8 cellular contexts compared by ENCODE assay signal in the genomic region with DNA sequence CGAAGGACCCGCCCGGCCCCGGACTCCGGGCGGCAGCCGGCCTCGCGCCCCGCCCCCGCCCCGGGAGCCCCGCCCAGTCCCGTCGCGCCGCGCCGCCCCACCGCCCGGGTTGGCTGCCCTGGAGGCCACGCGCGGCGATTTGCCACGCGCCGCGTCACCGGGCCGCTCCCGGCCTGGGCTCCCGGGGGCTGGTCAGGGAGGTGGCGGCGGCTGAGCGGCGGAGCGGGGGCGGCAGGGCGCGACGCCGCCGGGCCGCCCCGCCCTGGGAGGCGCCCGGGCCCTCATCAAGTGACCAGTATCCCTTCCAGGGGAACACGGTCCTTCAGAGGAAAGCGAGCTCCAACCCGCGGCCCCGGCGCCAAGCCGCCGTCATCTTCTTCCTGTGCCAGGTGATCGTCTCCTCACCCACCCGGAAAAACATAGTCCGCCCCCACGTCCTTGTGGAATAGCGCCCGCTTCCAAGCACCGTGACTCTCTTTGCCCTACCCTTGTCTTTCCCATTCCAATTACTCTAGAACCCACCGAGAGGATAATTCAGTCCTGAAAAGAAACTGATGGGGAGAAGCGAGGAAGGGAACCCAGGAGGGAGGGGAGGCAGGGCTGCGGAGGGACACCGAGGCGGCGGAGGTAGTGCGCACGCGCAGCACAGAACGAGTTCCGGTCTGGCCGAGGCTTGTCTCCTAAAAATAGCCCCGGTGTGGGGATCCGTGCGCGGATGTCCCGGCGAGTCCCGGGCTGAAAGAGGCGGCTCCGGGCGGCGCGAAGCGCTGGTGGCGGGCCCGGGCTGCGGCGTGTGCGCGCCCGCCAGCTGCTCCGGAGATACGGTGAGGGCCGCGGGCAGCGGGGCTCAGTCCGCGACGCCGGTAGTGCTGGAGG.
DNase-seq lines count a peak whose midpoint lies in the region; ATAC-seq lines count a peak whose summit lies in the region.

Gene MEF2A (plus strand): TSS at position 704 of the 876 bp plus-strand sequence. CDS start 67,136 bp downstream, outside the sequence.

- DNase-seq in AG08396 (ENCODE audit: low spot score) = peak; percentile 97
- peak; percentile 70 to 91 for DNase-seq in NCI-H446 (lab: John Stamatoyannopoulos, UW)
- peak; percentile 91 for DNase-seq in activated CD4-positive, CD25-positive, alpha-beta regulatory T cell treated with anti-CD3 and anti-CD28 coated beads, Interleukin-2, amount 50 U/mL, for 72 hours
- peak; percentile 89 for DNase-seq in cerebellar cortex (ENCODE audit: low spot score)
- peak; percentile 96 for DNase-seq in islet precursor cell
- DNase-seq in stimulated activated CD4-positive, alpha-beta T cell treated with anti-CD3 and anti-CD28 coated beads, Interleukin-12 subunit alpha, Interleukin-12 subunit beta, amount 100 ng/mL, for 4 hours = peak; percentile 88

- ATAC-seq in GM19023 (IDR thresholded peaks at IDR 0.05; ENCODE audit: unreplicated experiment) (peak; percentile 64), HG03196 (IDR thresholded peaks at IDR 0.05; ENCODE audit: unreplicated experiment) (peak; percentile 50)

Comparison
In these comparisons a context has a peak if more than half of its experiments do, and no peak if none do; other contexts are left out.
1. Peak in every context shown above with its lines: DNase-seq and ATAC-seq.